ENCODE assay signal across 20 cellular contexts in genomic region chr3:151351648-151352047, GRCh38. TPM values are rescaled to one million over a fixed set of nuclear protein-coding genes. Genes with fewer than 3 reads are reported as not detected.
DNase-seq lines count a peak whose midpoint lies in the region; ATAC-seq and TF ChIP-seq lines count a peak whose summit lies in the region.
"Had no signal": no experiment of that assay in that cellular context is flagged by ENCODE, and none has a peak within 500 bp of the region (broad histone marks: within the 10 kb centered on the region; RNA-seq: fewer than 3 reads in every experiment).

No MANE protein-coding gene starts in this region.

- H3K27me3 Mint-ChIP-seq in osteocyte (ENCODE audit: unreplicated experiment), result no peaks in the 10 kb centered on the region

- no peak overlapping the region for H3K27ac Mint-ChIP-seq in osteocyte (ENCODE audit: unreplicated experiment)
- H3K27ac Mint-ChIP-seq: CD8-positive, alpha-beta memory T cell had no signal

- H3K4me3 ChIP-seq in left lung (no peak overlapping the region), left ventricle myocardium inferior (no peak overlapping the region), body of pancreas (no peak overlapping the region)
- H3K4me3 ChIP-seq: breast epithelium, stomach had no signal

- H3K36me3 Mint-ChIP-seq in osteocyte (ENCODE audit: unreplicated experiment), result no peaks in the 10 kb centered on the region
- H3K36me3 Mint-ChIP-seq: CD8-positive, alpha-beta memory T cell had no signal

- TF ChIP-seq CTCF in left lung (IDR thresholded peaks at IDR 0.05), result no peak
- TF ChIP-seq CTCF in left ventricle myocardium inferior (IDR thresholded peaks at IDR 0.05; ENCODE audit: borderline replicate concordance), result no peak
- TF ChIP-seq CTCF in osteocyte (IDR thresholded peaks at IDR 0.05), result no peak
- no peak for TF ChIP-seq CTCF in body of pancreas (IDR thresholded peaks at IDR 0.05)

- H3K27ac ChIP-seq in left lung, result peak overlapping the region; percentile 35 to 81
- no peak overlapping the region for H3K27ac ChIP-seq in left ventricle myocardium inferior (replicated peaks)
- H3K27ac ChIP-seq in body of pancreas, result peak overlapping the region in 1 of 4 donors; percentile 57
- H3K27ac ChIP-seq: breast epithelium had no signal

- WGBS in body of pancreas, 2 donors, result 74 to 76% methylated on average over 4 of the region's 4 CpGs

- H3K27me3 ChIP-seq in left lung, result no peaks in the 10 kb centered on the region
- no peaks in the 10 kb centered on the region for H3K27me3 ChIP-seq in left ventricle myocardium inferior (ENCODE audit: low read depth)
- H3K27me3 ChIP-seq in body of pancreas, result no peaks in the 10 kb centered on the region
- H3K27me3 ChIP-seq: breast epithelium, stomach had no signal

- no peak overlapping the region for H3K4me3 Mint-ChIP-seq in osteocyte (ENCODE audit: unreplicated experiment)
- H3K4me3 Mint-ChIP-seq: CD8-positive, alpha-beta memory T cell had no signal

- intact Hi-C loops in left lung (cut with DNase I) (no loop called here), left ventricle myocardium inferior (cut with micrococcal nuclease) (no loop called here), body of pancreas (cut with DNase I) (no loop called here)

- ATAC-seq in GM18867 (IDR thresholded peaks at IDR 0.05; ENCODE audit: unreplicated experiment) (peak; percentile 35), GM21447 (IDR thresholded peaks at IDR 0.05; ENCODE audit: unreplicated experiment) (peak; percentile 23), HG03066 (IDR thresholded peaks at IDR 0.05; ENCODE audit: low read depth, unreplicated experiment) (peak; percentile 13), left lung (no peak), HG03196 (IDR thresholded peaks at IDR 0.05; ENCODE audit: unreplicated experiment) (no peak), body of pancreas (no peak)

- H3K4me1 ChIP-seq in left lung (peaks cover 0 to 53% of the 10 kb centered on the region in 2 donors), left ventricle myocardium inferior (no peaks in the 10 kb centered on the region), body of pancreas (no peaks in the 10 kb centered on the region)
- H3K4me1 ChIP-seq: breast epithelium had no signal

- no peak for TF ChIP-seq POLR2A in body of pancreas (IDR thresholded peaks at IDR 0.05)

- no peaks in the 10 kb centered on the region for H3K4me1 Mint-ChIP-seq in osteocyte (ENCODE audit: unreplicated experiment)

- H3K9me3 Mint-ChIP-seq in osteocyte (ENCODE audit: unreplicated experiment), result no peaks in the 10 kb centered on the region
- H3K9me3 Mint-ChIP-seq: CD8-positive, alpha-beta memory T cell had no signal

- H3K9me3 ChIP-seq in left lung, result no peaks in the 10 kb centered on the region
- no peaks in the 10 kb centered on the region for H3K9me3 ChIP-seq in left ventricle myocardium inferior (replicated peaks)
- H3K9me3 ChIP-seq in body of pancreas, result no peaks in the 10 kb centered on the region
- H3K9me3 ChIP-seq: breast epithelium, stomach had no signal

- H3K36me3 ChIP-seq in left lung (no peaks in the 10 kb centered on the region), left ventricle myocardium inferior (no peaks in the 10 kb centered on the region), body of pancreas (replicated peaks in 1 of 2; ENCODE audit: insufficient read depth in 1 of 2, low read depth in 2 of 2) (no peaks in the 10 kb centered on the region)
- H3K36me3 ChIP-seq: breast epithelium, stomach had no signal

- DNase-seq in left lung (no peak), left ventricle myocardium inferior (no peak), osteocyte (ENCODE audit: extremely low spot score, unreplicated experiment) (no peak), body of pancreas (no peak)
- DNase-seq: activated CD4-positive, CD25-positive, alpha-beta regulatory T cell treated with anti-CD3 and anti-CD28 coated beads, Interleukin-2, amount 50 U/mL, for 72 hours; activated effector memory CD4-positive, alpha-beta T cell treated with anti-CD3 and anti-CD28 coated beads, Interleukin-2, amount 50 U/mL, for 16 hours; CD8-positive, alpha-beta memory T cell; NCI-H1092; SHP77; stimulated activated CD4-positive, alpha-beta T cell treated with anti-CD3 and anti-CD28 coated beads, Interleukin-2, amount 100 ng/mL, for 24 hours; stomach had no signal

RNA-seq across cellular contexts. Expression of gene P2RY13, which starts 22.3 kb away (rescaled TPM):
- total RNA-seq in left lung (10 to 100 TPM in 1 of 2 donors, 1 to 10 TPM in 1; 2.2 to 16.4 TPM), left ventricle myocardium inferior (0.96 TPM), osteocyte (not detected in 2 replicates), body of pancreas (under 1 TPM; under 0.01 to 0.33 TPM)
- total RNA-seq: CD8-positive, alpha-beta memory T cell; endothelial cell of umbilical vein; lung microvascular endothelial cell; NCI-H460; pulmonary artery endothelial cell had no signal

RNA-seq across cellular contexts. Expression of gene P2RY12, which starts 32.9 kb away (rescaled TPM):
- 1 to 10 TPM; 3.8 to 4.0 TPM for total RNA-seq in left lung
- 0.74 TPM for total RNA-seq in left ventricle myocardium inferior
- total RNA-seq in osteocyte, result not detected in 2 replicates
- under 1 TPM in 1 of 2 donors, not detected in 1; 0.78 TPM for total RNA-seq in body of pancreas
- total RNA-seq: CD8-positive, alpha-beta memory T cell; endothelial cell of umbilical vein; lung microvascular endothelial cell; NCI-H460; pulmonary artery endothelial cell had no signal

RNA-seq across cellular contexts. Expression of gene GPR87, which starts 35.0 kb away (rescaled TPM):
- total RNA-seq in left lung, result under 1 TPM; 0.52 to 0.85 TPM
- not detected for total RNA-seq in left ventricle myocardium inferior
- total RNA-seq in osteocyte, result not detected in 2 replicates
- total RNA-seq in body of pancreas, result not detected
- total RNA-seq: endothelial cell of umbilical vein, lung microvascular endothelial cell, NCI-H460 had no signal

Comparison
In these comparisons a context has a peak if more than half of its experiments do, and no peak if none do; other contexts are left out.
1. ATAC-seq: peak in GM18867 (single experiment), GM21447 (single experiment) and HG03066 (single experiment); none in left lung (single experiment), HG03196 (single experiment) and body of pancreas (single experiment).